In genomic region chr16:660459-661183, GRCh38 we compare ENCODE assay signal across 8 cellular contexts. TPM values are rescaled to one million over a fixed set of nuclear protein-coding genes. Genes with fewer than 3 reads are reported as not detected.
DNase-seq lines count a peak whose midpoint lies in the region; ATAC-seq and TF ChIP-seq lines count a peak whose summit lies in the region.

No MANE protein-coding gene starts in this region.

- H3K4me3 ChIP-seq in HUES64 (ENCODE audit: low read length), result no peak overlapping the region
- H3K4me3 ChIP-seq in heart left ventricle, result peak overlapping the region in 9 of 12 donors; percentile 11 to 42 (median 32)

- 28% methylated on average over 32 of the region's 43 CpGs for WGBS in HUES64
- 11 to 18% (median 14%) methylated on average over 18 to 41 of the region's 43 CpGs for WGBS in heart left ventricle, 4 donors

- H3K27me3 ChIP-seq in HUES64 (ENCODE audit: insufficient read depth, low read length) (no peaks in the 10 kb centered on the region), heart left ventricle (no peaks in the 10 kb centered on the region)

- 0 out of 2 replicates have a peak overlapping the region, but pooled peaks have one; percentile 25 for H3K27ac ChIP-seq in HUES64 (ENCODE audit: low read depth, low read length)
- peak overlapping the region in 11 of 12 donors; percentile 3 to 80 (median 55) for H3K27ac ChIP-seq in heart left ventricle

- peak; percentile 36 to 78 (median 57) for TF ChIP-seq CTCF in heart left ventricle (IDR thresholded peaks at IDR 0.05)

- ATAC-seq in heart left ventricle, result peak; percentile 81 to 90 (median 82)

- no peaks in the 10 kb centered on the region for H3K9me3 ChIP-seq in HUES64 (ENCODE audit: insufficient read depth, low read depth, low read length)
- H3K9me3 ChIP-seq in heart left ventricle, result no peaks in the 10 kb centered on the region

- H3K36me3 ChIP-seq in HUES64 (ENCODE audit: insufficient read depth, low read length), result peaks cover 6% of the 10 kb centered on the region
- H3K36me3 ChIP-seq in heart left ventricle, result peaks cover 0 to 21% (median 0%) of the 10 kb centered on the region in 9 donors

- TF ChIP-seq POLR2A in heart left ventricle (IDR thresholded peaks at IDR 0.05), result peak in 1 of 2 donors; percentile 49

- H3K9ac ChIP-seq in HUES64 (ENCODE audit: low read depth, low read length), result peak overlapping the region; percentile 38; the same call in 1 of the 2 replicates

- H3K4me1 ChIP-seq in HUES64 (ENCODE audit: insufficient read depth, low read length), result 0 out of 2 replicates have a peak, but pooled peaks cover 3% of the 10 kb centered on the region
- H3K4me1 ChIP-seq in heart left ventricle, result peaks cover 0 to 16% (median 11%) of the 10 kb centered on the region in 12 donors

- DNase-seq in NCI-H345 (lab: John Stamatoyannopoulos, UW) (peak; percentile 19), NCI-H345 treated with DMSO at 0.1 percent for 48 hours (lab: John Stamatoyannopoulos, UW; ENCODE audit: unreplicated experiment) (no peak), SW 1271 (lab: John Stamatoyannopoulos, UW) (peak; percentile 24 to 48), amniotic epithelial cell (ENCODE audit: low read depth) (peak; percentile 80), heart left ventricle (peak; percentile 87 to 93 (median 92)), posterior vena cava (ENCODE audit: low spot score) (peak; percentile 97), AML-193 (lab: John Stamatoyannopoulos, UW) (no peak)

- intact Hi-C loops in heart left ventricle (cut with DNase I), result loop anchor here in 5 of 10 donors (2.0 to 10.0 kb wide), 6 partner anchors 78 to 266 kb away; partner anchors contain the start of genes NME4 (in 2 of the 5) and RAB11FIP3 (in 1 of the 5)
- intact Hi-C loops in posterior vena cava (cut with DNase I), result loop anchor here in 1 of 2 donors (5.0 kb wide), 1 partner anchor 83 kb away; no protein-coding TSS in a partner anchor

RNA-seq across cellular contexts. Expression of gene RHOT2, which starts 7.3 kb away (rescaled TPM):
- 96.7 TPM for polyA plus RNA-seq in HUES64 (2013, experiment 1 of 2)
- polyA plus RNA-seq in HUES64 (2013, experiment 2 of 2), result 84.0 TPM
- total RNA-seq in heart left ventricle, result 100 to 1,000 TPM in 1 of 9 donors, 10 to 100 TPM in 8; 33.7 to 102 (median 83.5) TPM
- polyA plus RNA-seq in heart left ventricle, result 100 to 1,000 TPM in 1 of 2 donors, 10 to 100 TPM in 1; 77.2 to 143 TPM
- 10 to 100 TPM; 57.5 to 65.1 TPM for total RNA-seq in posterior vena cava

RNA-seq across cellular contexts. Expression of gene WDR90, which starts 11.5 kb away (rescaled TPM):
- polyA plus RNA-seq in HUES64 (2013, experiment 1 of 2), result 26.0 TPM
- 19.5 TPM for polyA plus RNA-seq in HUES64 (2013, experiment 2 of 2)
- total RNA-seq in heart left ventricle (10 to 100 TPM in 2 of 9 donors, 1 to 10 TPM in 7; 3.7 to 17.4 (median 8.6) TPM), posterior vena cava (10 to 100 TPM; 13.4 to 14.9 TPM)
- polyA plus RNA-seq in heart left ventricle, result 10 to 100 TPM in 1 of 2 donors, 1 to 10 TPM in 1; 5.1 to 10.9 TPM

RNA-seq across cellular contexts. Expression of gene RHBDL1, which starts 14.8 kb away (rescaled TPM):
- polyA plus RNA-seq in HUES64 (2013, experiment 1 of 2), result 0.60 TPM
- 1.1 TPM for polyA plus RNA-seq in HUES64 (2013, experiment 2 of 2)
- total RNA-seq in heart left ventricle (1 to 10 TPM in 7 of 9 donors, under 1 TPM in 2; 0.72 to 2.7 (median 1.8) TPM), posterior vena cava (under 1 TPM; 0.71 to 0.79 TPM)
- polyA plus RNA-seq in heart left ventricle, result 1 to 10 TPM in 1 of 2 donors, under 1 TPM in 1; 0.19 to 3.6 TPM

RNA-seq across cellular contexts. Expression of gene MCRIP2, which starts 19.0 kb away (rescaled TPM):
- 27.1 TPM for polyA plus RNA-seq in HUES64 (2013, experiment 1 of 2)
- polyA plus RNA-seq in HUES64 (2013, experiment 2 of 2), result 22.4 TPM
- total RNA-seq in heart left ventricle (100 to 1,000 TPM in 4 of 9 donors, 10 to 100 TPM in 5; 52.3 to 219 (median 89.5) TPM), posterior vena cava (10 to 100 TPM; 19.0 to 21.5 TPM)
- 100 to 1,000 TPM in 1 of 2 donors, 10 to 100 TPM in 1; 97.0 to 321 TPM for polyA plus RNA-seq in heart left ventricle

RNA-seq across cellular contexts. Expression of gene STUB1, which starts 19.6 kb away (rescaled TPM):
- 54.4 TPM for polyA plus RNA-seq in HUES64 (2013, experiment 1 of 2)
- 55.0 TPM for polyA plus RNA-seq in HUES64 (2013, experiment 2 of 2)
- total RNA-seq in heart left ventricle (100 to 1,000 TPM in 8 of 9 donors, 10 to 100 TPM in 1; 93.7 to 198 (median 116) TPM), posterior vena cava (10 to 100 TPM; 73.3 to 79.7 TPM)
- polyA plus RNA-seq in heart left ventricle, result 100 to 1,000 TPM; 107 to 159 TPM

Comparison
In these comparisons a context has a peak if more than half of its experiments do, and no peak if none do; other contexts are left out.
1. DNase-seq: peak in NCI-H345 (single experiment), SW 1271 (2 of 2), amniotic epithelial cell (single experiment), heart left ventricle (5 of 5) and posterior vena cava (single experiment); none in NCI-H345 treated with DMSO at 0.1 percent for 48 hours (single experiment) and AML-193 (0 of 2).